In the genomic region with DNA sequence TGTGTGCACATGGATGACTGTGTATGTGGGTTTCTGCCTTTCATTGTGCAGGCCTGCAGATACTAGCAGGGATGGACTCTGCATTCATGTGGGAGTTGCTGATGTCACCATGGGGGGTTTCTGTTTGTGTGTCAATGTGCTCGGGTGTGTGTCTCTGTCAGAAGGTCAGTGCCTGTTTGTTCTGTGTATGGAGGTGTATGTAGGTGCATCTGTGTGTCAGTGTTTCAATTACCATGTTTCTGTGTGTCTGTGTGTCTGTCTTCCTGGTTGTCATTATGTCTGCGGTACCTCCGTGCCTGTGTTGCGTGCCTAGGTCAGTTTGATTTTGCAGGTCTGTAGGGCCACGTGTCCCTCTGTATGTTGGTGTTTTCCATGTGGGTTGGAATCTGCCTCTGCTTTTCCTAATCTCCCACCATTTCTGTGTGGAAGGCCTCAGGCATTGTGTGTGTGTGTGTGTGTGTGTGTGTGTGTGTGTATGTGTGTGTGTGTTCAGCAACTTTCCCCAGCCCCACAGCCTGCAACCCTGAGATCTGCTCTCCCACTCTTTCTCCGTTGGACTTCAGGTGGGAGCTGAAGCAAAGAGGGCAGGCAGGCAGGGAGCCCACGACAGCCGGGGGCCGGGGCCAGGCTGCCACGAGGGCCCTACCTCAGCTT, we compare ENCODE assay signal across 8 cellular contexts. TPM values are rescaled to one million over a fixed set of nuclear protein-coding genes. Genes with fewer than 3 reads are reported as not detected.
DNase-seq lines count a peak whose midpoint lies in the region; ATAC-seq and FAIRE-seq lines count a peak whose summit lies in the region.

No MANE protein-coding gene starts in this region.

- DNase-seq in CD4-positive, CD25-positive, alpha-beta regulatory T cell = peak in 1 of 3 donors; percentile 41
- no peak for DNase-seq in NCI-H187 (lab: John Stamatoyannopoulos, UW)
- DNase-seq in D341Med (ENCODE audit: low spot score) = no peak
- no peak for DNase-seq in frontal cortex (ENCODE audit: low spot score in 2 of 2)

- no peaks in the 10 kb centered on the region for H3K9me3 ChIP-seq in CD4-positive, CD25-positive, alpha-beta regulatory T cell (ENCODE audit: control insufficient read depth in 2 of 2, low read length in 2 of 2)
- H3K9me3 ChIP-seq in HUES6 (ENCODE audit: control insufficient read depth, insufficient read depth, low read depth, low read length) (no peaks in the 10 kb centered on the region), muscle layer of duodenum (ENCODE audit: control insufficient read depth in 1 of 2, low read length in 2 of 2) (no peaks in the 10 kb centered on the region)

- no peaks in the 10 kb centered on the region for H3K36me3 ChIP-seq in CD4-positive, CD25-positive, alpha-beta regulatory T cell (ENCODE audit: control insufficient read depth, insufficient read depth, low read length)
- H3K36me3 ChIP-seq in HUES6 (ENCODE audit: control insufficient read depth, insufficient read depth, low read length) (no peaks in the 10 kb centered on the region), muscle layer of duodenum (ENCODE audit: control insufficient read depth in 1 of 2, insufficient read depth in 2 of 2, low read length in 2 of 2) (no peaks in the 10 kb centered on the region)

- no peaks in the 10 kb centered on the region for H3K36me3 Mint-ChIP-seq in CD4-positive, CD25-positive, alpha-beta regulatory T cell

- peak overlapping the region; percentile 60 for H3K4me3 ChIP-seq in CD4-positive, CD25-positive, alpha-beta regulatory T cell (ENCODE audit: low read depth, low read length)
- H3K4me3 ChIP-seq in HUES6 (ENCODE audit: low read depth, low read length) (peak overlapping the region; percentile 63), muscle layer of duodenum (ENCODE audit: low read depth in 1 of 2, low read length in 2 of 2) (peak overlapping the region in 1 of 2 donors; percentile 75)

- peaks cover 18 to 72% (median 41%) of the 10 kb centered on the region in 4 donors for H3K4me1 Mint-ChIP-seq in CD4-positive, CD25-positive, alpha-beta regulatory T cell

- no peaks in the 10 kb centered on the region for H3K9me3 Mint-ChIP-seq in CD4-positive, CD25-positive, alpha-beta regulatory T cell

- no peak for FAIRE-seq in frontal cortex (lab: Jason Lieb, UNC)

- H3K27ac Mint-ChIP-seq in CD4-positive, CD25-positive, alpha-beta regulatory T cell = peak overlapping the region; percentile 96 to 98 (median 97)

- no peak overlapping the region for H3K9ac ChIP-seq in HUES6 (ENCODE audit: low read length)

- peaks cover 71% of the 10 kb centered on the region for H3K4me1 ChIP-seq in CD4-positive, CD25-positive, alpha-beta regulatory T cell (ENCODE audit: control insufficient read depth, insufficient read depth, low read length, poor library complexity, severe bottlenecking)
- H3K4me1 ChIP-seq in HUES6 (ENCODE audit: control insufficient read depth, insufficient read depth, low read length) (peaks cover 67% of the 10 kb centered on the region), muscle layer of duodenum (ENCODE audit: control insufficient read depth in 1 of 2, insufficient read depth in 2 of 2, low read length in 2 of 2) (peaks cover 50 to 81% of the 10 kb centered on the region in 2 donors)

- peak overlapping the region; percentile 84 for H3K27ac ChIP-seq in CD4-positive, CD25-positive, alpha-beta regulatory T cell (ENCODE audit: insufficient read depth, low read length, poor library complexity, severe bottlenecking)
- H3K27ac ChIP-seq in HUES6 (ENCODE audit: low read depth, low read length) (no peak overlapping the region), angular gyrus (ENCODE audit: low read depth, low read length) (peak overlapping the region; percentile 89), muscle layer of duodenum (ENCODE audit: low read length) (peak overlapping the region; percentile 48)

- H3K27me3 Mint-ChIP-seq in CD4-positive, CD25-positive, alpha-beta regulatory T cell = peaks cover 4% of the 10 kb centered on the region

- H3K27me3 ChIP-seq in CD4-positive, CD25-positive, alpha-beta regulatory T cell (ENCODE audit: control insufficient read depth, insufficient read depth, low read length) = no peaks in the 10 kb centered on the region
- no peaks in the 10 kb centered on the region for H3K27me3 ChIP-seq in HUES6 (ENCODE audit: control insufficient read depth, insufficient read depth, low read length)
- no peaks in the 10 kb centered on the region for H3K27me3 ChIP-seq in muscle layer of duodenum (ENCODE audit: low read depth, low read length)

- no peak for ATAC-seq in CD4-positive, CD25-positive, alpha-beta regulatory T cell (ENCODE audit: low read depth in 2 of 2)
- no peak for ATAC-seq in GM19455 (IDR thresholded peaks at IDR 0.05; ENCODE audit: unreplicated experiment)

- H3K4me3 Mint-ChIP-seq in CD4-positive, CD25-positive, alpha-beta regulatory T cell = peak overlapping the region; percentile 86 to 96 (median 90)

RNA-seq across cellular contexts. Expression of a gene that starts 36.7 kb away (rescaled TPM):
- total RNA-seq in CD4-positive, CD25-positive, alpha-beta regulatory T cell = 175 TPM
- polyA plus RNA-seq in CD4-positive, CD25-positive, alpha-beta regulatory T cell = 10 to 100 TPM; 55.3 to 85.3 (median 61.8) TPM
- 4.5 TPM for total RNA-seq in frontal cortex

Comparison
In these comparisons a context has a peak if more than half of its experiments do, and no peak if none do; other contexts are left out.
1. RNA of a gene that starts 36.7 kb away (total RNA-seq): 175 TPM in CD4-positive, CD25-positive, alpha-beta regulatory T cell (single experiment); 4.5 TPM in frontal cortex (single experiment); every median in the first group is over 10 times any median in the second.